8 cellular contexts compared by ENCODE assay signal in genomic region chr1:177243773-177244172, GRCh38.
"Had no signal": no experiment of that assay in that cellular context is flagged by ENCODE, and none has a peak within 500 bp of the region (broad histone marks: within the 10 kb centered on the region; RNA-seq: fewer than 3 reads in every experiment).

No MANE protein-coding gene starts in this region.

- ATAC-seq: HepG2, K562 had no signal

- H3K9me3 Mint-ChIP-seq: IgD-negative memory B cell had no signal

- H3K27ac Mint-ChIP-seq: IgD-negative memory B cell had no signal

- H3K27ac ChIP-seq: HL-60 had no signal

- H3K27me3 Mint-ChIP-seq: IgD-negative memory B cell had no signal

- FAIRE-seq: HepG2, HTR-8/SVneo, K562 had no signal

- H3K4me3 Mint-ChIP-seq: IgD-negative memory B cell had no signal

- H3K4me1 Mint-ChIP-seq: IgD-negative memory B cell had no signal

- H3K36me3 Mint-ChIP-seq: IgD-negative memory B cell had no signal

- H3K4me3 ChIP-seq: K562 had no signal

- DNase-seq: IMR-90, KBM-7, KG1 had no signal
